In genomic region chr9:14346301-14346721, GRCh38 we compare ENCODE assay signal across 10 cellular contexts. TPM values are rescaled to one million over a fixed set of nuclear protein-coding genes. Genes with fewer than 3 reads are reported as not detected.
DNase-seq lines count a peak whose midpoint lies in the region; ATAC-seq, FAIRE-seq and TF ChIP-seq lines count a peak whose summit lies in the region.
"Had no signal": no experiment of that assay in that cellular context is flagged by ENCODE, and none has a peak within 500 bp of the region (broad histone marks: within the 10 kb centered on the region; RNA-seq: fewer than 3 reads in every experiment).

No MANE protein-coding gene starts in this region.

- H3K4me3 Mint-ChIP-seq in progenitor cell of endocrine pancreas (ENCODE audit: low read depth) = peak overlapping the region; percentile 54

- H3K27ac ChIP-seq in mammary epithelial cell (ENCODE audit: insufficient read depth, low read depth, low read length) = no peak overlapping the region
- H3K27ac ChIP-seq: colonic mucosa had no signal

- H3K36me3 Mint-ChIP-seq in progenitor cell of endocrine pancreas (ENCODE audit: insufficient read depth) = no peaks in the 10 kb centered on the region

- intact Hi-C loops in mammary epithelial cell (cut with micrococcal nuclease) (loop anchor here (5.0 kb wide), 3 partner anchors 34 to 149 kb away; partner anchors contain the start of gene NFIB), sciatic nerve (cut with DNase I) (no loop called here)

- CTCF ChIA-PET in mammary epithelial cell (lab: Charles Lee; ENCODE audit: low non-redundant PET) = no interaction called here

- no peak for FAIRE-seq in HTR-8/SVneo (lab: Jason Lieb, UNC)

- in situ Hi-C loops in mammary epithelial cell (cut with MboI; ENCODE audit: low sequenced_read_pairs in 2 of 2) = no loop called here

- H2AFZ ChIP-seq in mammary epithelial cell (ENCODE audit: low read depth, low read length) = peak overlapping the region; percentile 74

- no peak for TF ChIP-seq CTCF in mammary epithelial cell (conservative IDR thresholded peaks at IDR 0.05 in 1 of 2, IDR thresholded peaks at IDR 0.05 in 1 of 2; ENCODE audit: extremely low read depth in 1 of 2, insufficient read depth in 1 of 2, low read depth in 1 of 2, low read length in 2 of 2)
- TF ChIP-seq CTCF in progenitor cell of endocrine pancreas (IDR thresholded peaks at IDR 0.05; ENCODE audit: unreplicated experiment) = no peak

- H3K4me1 Mint-ChIP-seq in progenitor cell of endocrine pancreas (ENCODE audit: low read depth) = peaks cover 35% of the 10 kb centered on the region

- no peaks in the 10 kb centered on the region for H3K9me3 Mint-ChIP-seq in progenitor cell of endocrine pancreas (ENCODE audit: low read depth)

- no peaks in the 10 kb centered on the region for H4K20me1 ChIP-seq in mammary epithelial cell (ENCODE audit: insufficient read depth, low read length)

- H3K27ac Mint-ChIP-seq in progenitor cell of endocrine pancreas = peak overlapping the region; percentile 76

- ATAC-seq in HG03045 (IDR thresholded peaks at IDR 0.05; ENCODE audit: unreplicated experiment) (no peak), HG02885 (IDR thresholded peaks at IDR 0.05; ENCODE audit: poor library complexity, unreplicated experiment) (no peak), sciatic nerve (no peak)

- H3K79me2 ChIP-seq in mammary epithelial cell (ENCODE audit: insufficient read depth, low read length) = no peaks in the 10 kb centered on the region

- H3K27me3 Mint-ChIP-seq in progenitor cell of endocrine pancreas = no peaks in the 10 kb centered on the region

- no peaks in the 10 kb centered on the region for H3K9me3 ChIP-seq in mammary epithelial cell (replicated peaks; ENCODE audit: insufficient read depth, low read length)
- H3K9me3 ChIP-seq: colonic mucosa had no signal

- H3K4me3 ChIP-seq in mammary epithelial cell (replicated peaks in 1 of 3; ENCODE audit: insufficient read depth in 1 of 3, low read depth in 2 of 3, low read length in 3 of 3) (peak overlapping the region in 1 of 3 experiments; percentile 33), iPS-11a (ENCODE audit: low read depth, low read length) (peak overlapping the region; percentile 40)
- H3K4me3 ChIP-seq: colonic mucosa had no signal

- no peaks in the 10 kb centered on the region for H3K36me3 ChIP-seq in mammary epithelial cell (ENCODE audit: insufficient read depth, low read length)
- H3K36me3 ChIP-seq: colonic mucosa had no signal

- H3K27me3 ChIP-seq in mammary epithelial cell (ENCODE audit: insufficient read depth, low read length) = peaks cover 7% of the 10 kb centered on the region

- 23% methylated on average over 22 of the region's 28 CpGs for WGBS in mammary epithelial cell (ENCODE audit: low coverage, missing lambda C conversion rate)

- dilution Hi-C loops in mammary epithelial cell (cut with HindIII; ENCODE audit: low sequenced_read_pairs) = no loop called here

- DNase-seq in DMS153 (lab: John Stamatoyannopoulos, UW) (peak; percentile 86), mammary epithelial cell (no peak), progenitor cell of endocrine pancreas (ENCODE audit: low spot score, unreplicated experiment) (no peak), HTR-8/SVneo (ENCODE audit: insufficient read length, low spot score) (no peak), sciatic nerve (ENCODE audit: low spot score) (no peak)
- DNase-seq: colonic mucosa, midbrain had no signal

- no peak overlapping the region for H3K9ac ChIP-seq in mammary epithelial cell (ENCODE audit: insufficient read depth, low read length)

- peak overlapping the region; percentile 97 for H3K4me2 ChIP-seq in mammary epithelial cell (ENCODE audit: insufficient read depth, low read depth, low read length)

- H3K4me1 ChIP-seq in mammary epithelial cell (ENCODE audit: insufficient read depth, low read length) = peaks cover 59% of the 10 kb centered on the region

- BruUV-seq in mammary epithelial cell (replicated peaks; lab: Mats Ljungman, UMichigan) = no TSS peak

RNA-seq across cellular contexts. Expression of gene NFIB, which starts 32.4 kb away (rescaled TPM):
- 10 to 100 TPM; 64.3 to 96.9 TPM for total RNA-seq in mammary epithelial cell
- 37.4 TPM for polyA plus RNA-seq in mammary epithelial cell
- 360 TPM for polyA minus RNA-seq in mammary epithelial cell
- 15.3 and 15.5 TPM in 2 replicates for total RNA-seq in progenitor cell of endocrine pancreas
- 137 TPM for total RNA-seq in sciatic nerve
